In genomic region chr6:2116496-2116895, GRCh38 we compare ENCODE assay signal across 29 cellular contexts.
"Had no signal": no experiment of that assay in that cellular context is flagged by ENCODE, and none has a peak within 500 bp of the region (broad histone marks: within the 10 kb centered on the region; RNA-seq: fewer than 3 reads in every experiment).

No MANE protein-coding gene starts in this region.

- ATAC-seq: left lobe of liver; mucosa of descending colon; natural killer cell treated with Interleukin-12 subunit alpha and Interleukin-12 subunit beta and Interleukin-15 and Interleukin-18, amount 100 ng/mL, for 72 hours; pancreas; right lobe of liver; stimulated activated effector memory CD8-positive, alpha-beta T cell treated with anti-CD3 and anti-CD28 coated beads, Interleukin-12 subunit alpha, Interleukin-12 subunit beta, amount 100 ng/mL, for 72 hours had no signal

- H3K4me3 Mint-ChIP-seq: mesothelial cell of epicardium; naive B cell; natural killer cell treated with Interleukin-12 subunit alpha and Interleukin-12 subunit beta and Interleukin-15 and Interleukin-18, amount 100 ng/mL, for 72 hours; neural crest cell; stimulated activated effector memory CD8-positive, alpha-beta T cell treated with anti-CD3 and anti-CD28 coated beads, Interleukin-12 subunit alpha, Interleukin-12 subunit beta, amount 100 ng/mL, for 72 hours had no signal

- H3K9me3 Mint-ChIP-seq: mesothelial cell of epicardium; naive B cell; natural killer cell treated with Interleukin-12 subunit alpha and Interleukin-12 subunit beta and Interleukin-15 and Interleukin-18, amount 100 ng/mL, for 72 hours; neural crest cell; stimulated activated effector memory CD8-positive, alpha-beta T cell treated with anti-CD3 and anti-CD28 coated beads, Interleukin-12 subunit alpha, Interleukin-12 subunit beta, amount 100 ng/mL, for 72 hours had no signal

- H3K27ac ChIP-seq: esophagus muscularis mucosa, neutrophil, pancreas, right lobe of liver, stomach, thyroid gland, vagina had no signal

- H3K9me3 ChIP-seq: esophagus muscularis mucosa, mucosa of descending colon, neutrophil, pancreas, right lobe of liver, stomach, thyroid gland, vagina had no signal

- H3K27ac Mint-ChIP-seq: mesothelial cell of epicardium; naive B cell; natural killer cell treated with Interleukin-12 subunit alpha and Interleukin-12 subunit beta and Interleukin-15 and Interleukin-18, amount 100 ng/mL, for 72 hours; progenitor cell of endocrine pancreas; stimulated activated effector memory CD8-positive, alpha-beta T cell treated with anti-CD3 and anti-CD28 coated beads, Interleukin-12 subunit alpha, Interleukin-12 subunit beta, amount 100 ng/mL, for 72 hours had no signal

- H3K4me1 ChIP-seq: right lobe of liver, thyroid gland, vagina had no signal

- H3K4me1 Mint-ChIP-seq: neural crest cell had no signal

- H3K36me3 Mint-ChIP-seq: mesothelial cell of epicardium had no signal

- DNase-seq: dermis blood vessel endothelial cell; effector memory CD4-positive, alpha-beta T cell; foreskin melanocyte; hypothalamus; kidney; mesenchymal stem cell; mucosa of descending colon; naive B cell; pancreas; right lobe of liver; stimulated activated CD4-positive, alpha-beta T cell treated with anti-CD3 and anti-CD28 coated beads, Interleukin-12 subunit alpha, Interleukin-12 subunit beta, amount 100 ng/mL, for 4 hours; stimulated activated CD4-positive, alpha-beta T cell treated with anti-CD3 and anti-CD28 coated beads, Interleukin-1b, Interleukin-23, amount 100 ng/mL, for 48 hours; stimulated activated CD4-positive, alpha-beta T cell treated with anti-CD3 and anti-CD28 coated beads, Interleukin-4, amount 100 ng/mL, for 24 hours; stimulated activated naive CD4-positive, alpha-beta T cell treated with Interleukin-2 at 50 U/mL for 16 hours; stomach; thyroid gland; trophoblast cell had no signal

- H3K36me3 ChIP-seq: esophagus muscularis mucosa, neutrophil, pancreas, right lobe of liver, thyroid gland, vagina had no signal

- H3K27me3 ChIP-seq: esophagus muscularis mucosa, neutrophil, pancreas, right lobe of liver, stomach, thyroid gland, vagina had no signal

- H3K27me3 Mint-ChIP-seq: naive B cell; natural killer cell treated with Interleukin-12 subunit alpha and Interleukin-12 subunit beta and Interleukin-15 and Interleukin-18, amount 100 ng/mL, for 72 hours had no signal

- H3K4me3 ChIP-seq: coronary artery, esophagus muscularis mucosa, lung, mucosa of descending colon, pancreas, right lobe of liver, smooth muscle cell, stomach, thyroid gland, vagina had no signal

- H3K4me2 ChIP-seq: smooth muscle cell had no signal
